ENCODE assay signal across 29 cellular contexts in the genomic region with DNA sequence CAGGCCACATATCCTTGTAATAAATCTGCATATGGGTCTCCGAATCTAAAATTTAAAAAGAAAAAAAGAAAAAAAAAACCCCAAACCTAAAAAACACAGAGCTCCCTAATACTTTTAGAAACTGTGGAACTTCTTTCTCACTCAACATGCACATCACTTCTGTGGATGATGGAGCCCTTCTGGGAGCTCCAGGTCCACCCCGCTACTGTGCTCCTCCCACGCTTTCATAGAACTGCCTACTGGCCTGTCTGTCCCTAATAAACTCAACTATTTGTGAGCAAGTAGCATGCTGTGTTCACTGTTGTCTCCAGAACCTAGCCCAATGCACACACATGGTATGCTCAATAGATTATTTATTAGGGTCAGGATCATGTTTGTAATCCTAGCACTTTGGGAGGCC.
"Had no signal": no experiment of that assay in that cellular context is flagged by ENCODE, and none has a peak within 500 bp of the region (broad histone marks: within the 10 kb centered on the region; RNA-seq: fewer than 3 reads in every experiment).

No MANE protein-coding gene starts in this region.

- DNase-seq: colonic mucosa; cortex of kidney; dermis blood vessel endothelial cell; dorsolateral prefrontal cortex; effector CD4-positive, alpha-beta T cell; effector CD8-positive, alpha-beta T cell; effector memory CD4-positive, alpha-beta T cell; effector memory CD8-positive, alpha-beta T cell; endodermal cell; erythroblast; esophagus squamous epithelium; foreskin fibroblast; foreskin keratinocyte; foreskin melanocyte; gastrocnemius medialis; glutamatergic neuron; head of caudate nucleus; heart left ventricle; heart right ventricle had no signal

- H3K4me1 ChIP-seq: foreskin keratinocyte, gastrocnemius medialis had no signal

- H3K27ac Mint-ChIP-seq: dendritic cell treated with granulocyte-macrophage colony-stimulating factor and Interleukin-4, amounts not matched to agents 40 ng/mL and 50 ng/mL, for 4 days; effector memory CD8-positive, alpha-beta T cell; endodermal cell had no signal

- H3K9me3 ChIP-seq: colonic mucosa, esophagus muscularis mucosa, esophagus squamous epithelium, gastrocnemius medialis, gastroesophageal sphincter, heart left ventricle, heart right ventricle had no signal

- H3K27ac ChIP-seq: colonic mucosa, coronary artery, epithelial cell of prostate, esophagus muscularis mucosa, esophagus squamous epithelium, foreskin keratinocyte, gastrocnemius medialis, gastroesophageal sphincter, heart left ventricle, heart right ventricle had no signal

- H3K4me3 Mint-ChIP-seq: dendritic cell treated with granulocyte-macrophage colony-stimulating factor and Interleukin-4, amounts not matched to agents 40 ng/mL and 50 ng/mL, for 4 days; effector memory CD8-positive, alpha-beta T cell; endodermal cell had no signal

- FAIRE-seq: colon, endometrium, endothelial cell of umbilical vein, frontal cortex had no signal

- ATAC-seq: effector memory CD8-positive, alpha-beta T cell; esophagus mucosa; foreskin keratinocyte; gastrocnemius medialis; gastroesophageal sphincter; heart left ventricle; heart right ventricle had no signal

- H3K27me3 Mint-ChIP-seq: dendritic cell treated with granulocyte-macrophage colony-stimulating factor and Interleukin-4, amounts not matched to agents 40 ng/mL and 50 ng/mL, for 4 days; effector memory CD8-positive, alpha-beta T cell had no signal

- H3K36me3 ChIP-seq: colonic mucosa, esophagus muscularis mucosa, esophagus squamous epithelium, gastrocnemius medialis, gastroesophageal sphincter, heart left ventricle, heart right ventricle had no signal

- H3K4me3 ChIP-seq: colonic mucosa, coronary artery, dorsolateral prefrontal cortex, esophagus muscularis mucosa, esophagus squamous epithelium, gastrocnemius medialis, gastroesophageal sphincter, heart left ventricle, heart right ventricle had no signal

- H3K27me3 ChIP-seq: colonic mucosa, dorsolateral prefrontal cortex, esophagus muscularis mucosa, esophagus squamous epithelium, foreskin keratinocyte, gastrocnemius medialis, gastroesophageal sphincter, heart left ventricle, heart right ventricle had no signal

- H3K9me3 Mint-ChIP-seq: dendritic cell treated with granulocyte-macrophage colony-stimulating factor and Interleukin-4, amounts not matched to agents 40 ng/mL and 50 ng/mL, for 4 days; effector memory CD8-positive, alpha-beta T cell; endodermal cell had no signal
